In genomic region chr2:46967990-46968647, GRCh38 we compare ENCODE assay signal across 8 cellular contexts. TPM values are rescaled to one million over a fixed set of nuclear protein-coding genes. Genes with fewer than 3 reads are reported as not detected.
DNase-seq lines count a peak whose midpoint lies in the region; ATAC-seq and TF ChIP-seq lines count a peak whose summit lies in the region.

No MANE protein-coding gene starts in this region.

- peak in 1 of 2 donors; percentile 59 for TF ChIP-seq POLR2A in adrenal gland (IDR thresholded peaks at IDR 0.05)

- H2AFZ ChIP-seq in GM23248, result no peak overlapping the region; the same call in 1 of the 2 replicates

- H3K9ac ChIP-seq in GM23248, result peak overlapping the region; percentile 91

- WGBS in GM23248 (ENCODE audit: low coverage in 1 of 2, low lambda C conversion rate in 2 of 2, missing lambda C conversion rate in 2 of 2), 2 experiments, result 13 to 14% methylated on average over 9 of the region's 9 CpGs
- 37 to 54% (median 48%) methylated on average over 4 to 9 of the region's 9 CpGs for WGBS in adrenal gland, 4 donors
- 71% methylated on average over 9 of the region's 9 CpGs for WGBS in right cardiac atrium

- H3K79me2 ChIP-seq in GM23248 (ENCODE audit: insufficient read depth), result peaks cover 66% of the 10 kb centered on the region

- H3K9me2 ChIP-seq in GM23248 (ENCODE audit: insufficient read depth), result no peaks in the 10 kb centered on the region

- in situ Hi-C loops in GM23248 (cut with MboI), result no loop called here

- peaks cover 74% of the 10 kb centered on the region for H3K4me1 ChIP-seq in GM23248 (ENCODE audit: insufficient read depth)
- peaks cover 62 to 75% of the 10 kb centered on the region in 2 donors for H3K4me1 ChIP-seq in adrenal gland (replicated peaks in 1 of 2)
- peaks cover 7% of the 10 kb centered on the region for H3K4me1 ChIP-seq in right cardiac atrium (ENCODE audit: control insufficient read depth, insufficient read depth, low read length)

- intact Hi-C loops in adrenal gland (cut with DNase I) (no loop called here), right cardiac atrium (cut with DNase I) (no loop called here)

- ATAC-seq in right cardiac atrium, result peak; percentile 92 to 95
- no peak for ATAC-seq in HG03196 (IDR thresholded peaks at IDR 0.05; ENCODE audit: unreplicated experiment)
- ATAC-seq in GM21381 (IDR thresholded peaks at IDR 0.05; ENCODE audit: unreplicated experiment), result no peak

- H3K27me3 ChIP-seq in GM23248 (replicated peaks; ENCODE audit: insufficient read depth) (no peaks in the 10 kb centered on the region), adrenal gland (no peaks in the 10 kb centered on the region), right cardiac atrium (ENCODE audit: control insufficient read depth, insufficient read depth) (no peaks in the 10 kb centered on the region)

- H3F3A ChIP-seq in GM23248 (ENCODE audit: insufficient read depth), result peaks cover 61% of the 10 kb centered on the region

- DNase-seq in GM23248, result peak; percentile 99
- DNase-seq in adrenal gland, result peak; percentile 71 to 94 (median 89)
- peak; percentile 89 to 92 (median 89) for DNase-seq in right cardiac atrium
- DNase-seq in smooth muscle cell of the brain vasculature (ENCODE audit: low read depth, low spot score), result peak; percentile 57
- no peak for DNase-seq in NCI-H128 (lab: John Stamatoyannopoulos, UW; ENCODE audit: unreplicated experiment)
- DNase-seq in NCI-H1092 treated with DMSO at 0.1 percent for 48 hours (lab: John Stamatoyannopoulos, UW), result no peak

- H4K20me1 ChIP-seq in GM23248 (ENCODE audit: insufficient read depth), result no peaks in the 10 kb centered on the region

- no peak for TF ChIP-seq CTCF in adrenal gland (IDR thresholded peaks at IDR 0.05)

- H3K4me2 ChIP-seq in GM23248 (ENCODE audit: unreplicated experiment), result peak overlapping the region; percentile 93

- H3K9me3 ChIP-seq in GM23248 (ENCODE audit: low read depth), result no peaks in the 10 kb centered on the region
- H3K9me3 ChIP-seq in adrenal gland (replicated peaks in 1 of 3), result no peaks in the 10 kb centered on the region
- H3K9me3 ChIP-seq in right cardiac atrium (ENCODE audit: control insufficient read depth, low read length), result no peaks in the 10 kb centered on the region

- H3K36me3 ChIP-seq in GM23248 (ENCODE audit: low read depth) (no peaks in the 10 kb centered on the region; the same call in 1 of the 2 replicates), adrenal gland (replicated peaks in 1 of 2) (peaks cover 0 to 1% of the 10 kb centered on the region in 2 donors)

- H3K4me3 ChIP-seq in GM23248 (peak overlapping the region; percentile 56), adrenal gland (peak overlapping the region in 1 of 4 donors; percentile 25), right cardiac atrium (ENCODE audit: low read length) (no peak overlapping the region)

- H3K27ac ChIP-seq in GM23248, result peak overlapping the region; percentile 100
- peak overlapping the region; percentile 84 to 97 (median 87) for H3K27ac ChIP-seq in adrenal gland
- H3K27ac ChIP-seq in right cardiac atrium (ENCODE audit: low read length), result peak overlapping the region; percentile 58

RNA-seq across cellular contexts. Expression of gene TTC7A, which starts 27.1 kb away (rescaled TPM):
- 51.2 and 61.1 TPM in 2 replicates for total RNA-seq in GM23248 (2014; rRNA removed; shearing (Covaris generic))
- 16.1 and 17.7 TPM in 2 replicates for polyA plus RNA-seq in GM23248 (2016; fragmentation: Nextera tagmentation; extraction: Ambion mirVana)
- total RNA-seq in adrenal gland, result 10 to 100 TPM; 30.6 to 87.4 (median 57.8) TPM
- polyA plus RNA-seq in adrenal gland, result 10 to 100 TPM; 24.6 to 59.4 (median 31.9) TPM
- total RNA-seq in right cardiac atrium, result 10 to 100 TPM in 1 of 4 donors, 1 to 10 TPM in 3; 6.4 to 10.1 (median 9.2) TPM
- 6.0 TPM for polyA plus RNA-seq in right cardiac atrium

RNA-seq across cellular contexts. Expression of gene MCFD2, which starts 52.5 kb away (rescaled TPM):
- total RNA-seq in GM23248 (2014; rRNA removed; shearing (Covaris generic)), result 310 and 329 TPM in 2 replicates
- polyA plus RNA-seq in GM23248 (2016; fragmentation: Nextera tagmentation; extraction: Ambion mirVana), result 298 and 303 TPM in 2 replicates
- 100 to 1,000 TPM; 189 to 695 (median 304) TPM for total RNA-seq in adrenal gland
- 100 to 1,000 TPM in 1 of 3 donors, 10 to 100 TPM in 2; 29.6 to 515 (median 30.7) TPM for polyA plus RNA-seq in adrenal gland
- 100 to 1,000 TPM in 1 of 4 donors, 10 to 100 TPM in 3; 63.9 to 103 (median 75.2) TPM for total RNA-seq in right cardiac atrium
- 27.1 TPM for polyA plus RNA-seq in right cardiac atrium

Comparison
In these comparisons a context has a peak if more than half of its experiments do, and no peak if none do; other contexts are left out.
1. DNase-seq: peak in GM23248 (single experiment), adrenal gland (7 of 7), right cardiac atrium (3 of 3) and smooth muscle cell of the brain vasculature (single experiment); none in NCI-H128 (single experiment) and NCI-H1092 treated with DMSO at 0.1 percent for 48 hours (single experiment).
2. ATAC-seq: peak in right cardiac atrium (2 of 2); none in HG03196 (single experiment) and GM21381 (single experiment).
3. Peak in every context shown above with its lines, with median percentiles within 50 percentile points of each other: H3K27ac ChIP-seq.